8 cellular contexts compared by ENCODE assay signal in genomic region chr7:26201261-26202018, GRCh38. TPM values are rescaled to one million over a fixed set of nuclear protein-coding genes. Genes with fewer than 3 reads are reported as not detected.
DNase-seq lines count a peak whose midpoint lies in the region; ATAC-seq and TF ChIP-seq lines count a peak whose summit lies in the region.

TSS of gene CBX3 (plus strand) at chr7:26201745. CDS start at chr7:26202999, 1,254 bp downstream.

- ATAC-seq in HG02571 (IDR thresholded peaks at IDR 0.05; ENCODE audit: unreplicated experiment) (peak; percentile 39), SK-N-SH treated with all-trans-retinoic acid at 6 μM for 48 hours (peak; percentile 43), omental fat pad (ENCODE audit: low FRiP score) (peak; percentile 72)

- TF ChIP-seq CTCF in GM10266 (IDR thresholded peaks at IDR 0.05; ENCODE audit: control insufficient read depth, insufficient read depth, low read depth, missing control alignments) (no peak), omental fat pad (IDR thresholded peaks at IDR 0.05) (no peak)

- DNase-seq in GM10266 (ENCODE audit: extremely low spot score), result peak; percentile 92
- peak; percentile 74 for DNase-seq in NCI-H1048 (lab: John Stamatoyannopoulos, UW)
- DNase-seq in activated naive CD4-positive, alpha-beta T cell treated with anti-CD3 and anti-CD28 coated beads, Interleukin-2, amount 50 U/mL, for 16 hours, result peak; percentile 83
- DNase-seq in glomerular endothelial cell (ENCODE audit: extremely low read depth, low read depth, low spot score), result no peak
- DNase-seq in omental fat pad (ENCODE audit: low spot score), result peak; percentile 53

- peak within 1 kb of the TSS; percentile 100 for H3K27ac ChIP-seq in temporal lobe (ENCODE audit: low read depth, low read length)

TF ChIP-seq in SK-N-SH treated with all-trans-retinoic acid at 6 μM for 48 hours, 23 proteins besides CTCF, POLR2A, EP300 and RAD21:
- TF ChIP-seq GLIS3 (CRISPR knock-in tag; IDR thresholded peaks at IDR 0.05) (0 out of 2 replicates have a peak, but pooled peaks have one; percentile 25), TSHZ2 (CRISPR knock-in tag; IDR thresholded peaks at IDR 0.05) (0 out of 2 replicates have a peak, but pooled peaks have one; percentile 26), ZFP3 (CRISPR knock-in tag; IDR thresholded peaks at IDR 0.05) (0 out of 2 replicates have a peak, but pooled peaks have one; percentile 20), ZNF8 (CRISPR knock-in tag; IDR thresholded peaks at IDR 0.05) (no peak), ISL1 (CRISPR knock-in tag; IDR thresholded peaks at IDR 0.05) (no peak), CSDC2 (CRISPR knock-in tag; IDR thresholded peaks at IDR 0.05) (no peak)
- TF ChIP-seq, protein P1, sequence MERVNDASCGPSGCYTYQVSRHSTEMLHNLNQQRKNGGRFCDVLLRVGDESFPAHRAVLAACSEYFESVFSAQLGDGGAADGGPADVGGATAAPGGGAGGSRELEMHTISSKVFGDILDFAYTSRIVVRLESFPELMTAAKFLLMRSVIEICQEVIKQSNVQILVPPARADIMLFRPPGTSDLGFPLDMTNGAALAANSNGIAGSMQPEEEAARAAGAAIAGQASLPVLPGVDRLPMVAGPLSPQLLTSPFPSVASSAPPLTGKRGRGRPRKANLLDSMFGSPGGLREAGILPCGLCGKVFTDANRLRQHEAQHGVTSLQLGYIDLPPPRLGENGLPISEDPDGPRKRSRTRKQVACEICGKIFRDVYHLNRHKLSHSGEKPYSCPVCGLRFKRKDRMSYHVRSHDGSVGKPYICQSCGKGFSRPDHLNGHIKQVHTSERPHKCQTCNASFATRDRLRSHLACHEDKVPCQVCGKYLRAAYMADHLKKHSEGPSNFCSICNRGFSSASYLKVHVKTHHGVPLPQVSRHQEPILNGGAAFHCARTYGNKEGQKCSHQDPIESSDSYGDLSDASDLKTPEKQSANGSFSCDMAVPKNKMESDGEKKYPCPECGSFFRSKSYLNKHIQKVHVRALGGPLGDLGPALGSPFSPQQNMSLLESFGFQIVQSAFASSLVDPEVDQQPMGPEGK (CRISPR knock-in tag; IDR thresholded peaks at IDR 0.05; ENCODE audit: borderline replicate concordance), result 0 out of 2 replicates have a peak, but pooled peaks have one; percentile 47
- TF ChIP-seq, protein P2, sequence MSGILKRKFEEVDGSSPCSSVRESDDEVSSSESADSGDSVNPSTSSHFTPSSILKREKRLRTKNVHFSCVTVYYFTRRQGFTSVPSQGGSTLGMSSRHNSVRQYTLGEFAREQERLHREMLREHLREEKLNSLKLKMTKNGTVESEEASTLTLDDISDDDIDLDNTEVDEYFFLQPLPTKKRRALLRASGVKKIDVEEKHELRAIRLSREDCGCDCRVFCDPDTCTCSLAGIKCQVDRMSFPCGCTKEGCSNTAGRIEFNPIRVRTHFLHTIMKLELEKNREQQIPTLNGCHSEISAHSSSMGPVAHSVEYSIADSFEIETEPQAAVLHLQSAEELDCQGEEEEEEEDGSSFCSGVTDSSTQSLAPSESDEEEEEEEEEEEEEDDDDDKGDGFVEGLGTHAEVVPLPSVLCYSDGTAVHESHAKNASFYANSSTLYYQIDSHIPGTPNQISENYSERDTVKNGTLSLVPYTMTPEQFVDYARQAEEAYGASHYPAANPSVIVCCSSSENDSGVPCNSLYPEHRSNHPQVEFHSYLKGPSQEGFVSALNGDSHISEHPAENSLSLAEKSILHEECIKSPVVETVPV (CRISPR knock-in tag; IDR thresholded peaks at IDR 0.05), result 0 out of 2 replicates have a peak, but pooled peaks have one; percentile 33
- TF ChIP-seq, protein P3, sequence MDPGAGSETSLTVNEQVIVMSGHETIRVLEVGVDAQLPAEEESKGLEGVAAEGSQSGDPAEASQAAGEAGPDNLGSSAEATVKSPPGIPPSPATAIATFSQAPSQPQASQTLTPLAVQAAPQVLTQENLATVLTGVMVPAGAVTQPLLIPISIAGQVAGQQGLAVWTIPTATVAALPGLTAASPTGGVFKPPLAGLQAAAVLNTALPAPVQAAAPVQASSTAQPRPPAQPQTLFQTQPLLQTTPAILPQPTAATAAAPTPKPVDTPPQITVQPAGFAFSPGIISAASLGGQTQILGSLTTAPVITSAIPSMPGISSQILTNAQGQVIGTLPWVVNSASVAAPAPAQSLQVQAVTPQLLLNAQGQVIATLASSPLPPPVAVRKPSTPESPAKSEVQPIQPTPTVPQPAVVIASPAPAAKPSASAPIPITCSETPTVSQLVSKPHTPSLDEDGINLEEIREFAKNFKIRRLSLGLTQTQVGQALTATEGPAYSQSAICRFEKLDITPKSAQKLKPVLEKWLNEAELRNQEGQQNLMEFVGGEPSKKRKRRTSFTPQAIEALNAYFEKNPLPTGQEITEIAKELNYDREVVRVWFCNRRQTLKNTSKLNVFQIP (CRISPR knock-in tag; IDR thresholded peaks at IDR 0.05; ENCODE audit: borderline replicate concordance, low read depth), result no peak

RNA-seq across cellular contexts. Expression of gene CBX3, which starts in this region (rescaled TPM):
- 98.9 and 108 TPM in 2 replicates for total RNA-seq in glomerular endothelial cell
- total RNA-seq in omental fat pad, result 100 to 1,000 TPM in 1 of 4 donors, 10 to 100 TPM in 3; 60.1 to 111 (median 87.4) TPM
- 166 TPM for total RNA-seq in temporal lobe
